ENCODE assay signal across 1 cellular context in the genomic region with DNA sequence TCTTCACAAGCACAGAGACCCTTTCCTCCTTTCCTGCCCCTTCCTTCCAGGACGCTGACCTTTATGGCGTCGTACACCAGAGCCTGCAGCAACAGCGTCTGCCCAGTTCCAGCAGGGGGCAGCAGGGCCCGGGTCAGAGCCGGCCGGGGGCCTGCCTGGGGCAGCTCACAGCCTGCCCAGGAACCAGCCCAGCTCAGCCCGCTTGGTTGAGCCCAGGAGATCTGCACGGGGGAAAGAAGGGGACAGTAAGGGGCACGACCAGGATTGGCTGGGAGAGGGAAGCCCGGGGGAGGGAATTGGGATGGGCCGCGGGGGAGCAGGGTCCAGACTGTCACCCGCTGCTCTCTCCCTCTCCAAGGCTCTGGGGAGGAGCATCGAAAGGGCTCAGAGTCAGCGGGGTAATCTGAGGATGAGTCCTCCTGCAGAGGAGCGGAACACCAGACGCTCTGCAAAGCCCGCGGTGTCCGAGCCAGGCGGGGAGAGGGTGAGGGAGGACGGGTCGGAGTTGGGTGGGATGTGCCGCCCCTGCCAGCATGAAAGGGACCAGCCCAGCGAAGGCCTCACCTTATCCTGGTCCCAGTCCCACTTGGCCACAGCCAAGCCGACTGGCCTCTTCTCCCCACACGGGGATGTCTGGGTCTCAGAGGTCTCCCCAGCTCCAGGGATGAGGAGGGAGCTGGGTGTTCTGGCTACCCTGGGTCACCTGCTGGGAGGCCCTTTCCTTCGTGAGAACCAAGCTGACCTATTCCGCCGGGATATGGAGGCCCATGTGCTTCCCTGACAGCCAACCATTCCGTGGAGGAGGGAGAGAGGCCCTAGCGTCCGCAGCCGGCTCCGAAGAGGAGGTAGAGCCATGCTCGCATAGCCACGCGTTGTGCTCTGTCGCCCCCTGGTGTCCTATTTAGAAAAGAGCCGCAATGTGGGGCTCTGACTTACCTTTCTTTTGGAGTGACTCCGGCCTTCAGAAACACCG.
TF ChIP-seq lines count a peak whose summit lies in the region.

No MANE protein-coding gene starts in this region.

TF ChIP-seq in WTC11, 78 proteins besides CTCF, POLR2A, EP300 and RAD21 (continued from another document and continues in another):
- TF ChIP-seq, protein P1, sequence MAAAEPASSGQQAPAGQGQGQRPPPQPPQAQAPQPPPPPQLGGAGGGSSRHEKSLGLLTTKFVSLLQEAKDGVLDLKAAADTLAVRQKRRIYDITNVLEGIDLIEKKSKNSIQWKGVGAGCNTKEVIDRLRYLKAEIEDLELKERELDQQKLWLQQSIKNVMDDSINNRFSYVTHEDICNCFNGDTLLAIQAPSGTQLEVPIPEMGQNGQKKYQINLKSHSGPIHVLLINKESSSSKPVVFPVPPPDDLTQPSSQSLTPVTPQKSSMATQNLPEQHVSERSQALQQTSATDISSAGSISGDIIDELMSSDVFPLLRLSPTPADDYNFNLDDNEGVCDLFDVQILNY (CRISPR knock-in tag; IDR thresholded peaks at IDR 0.05) = no peak
- TF ChIP-seq ZNF263 (CRISPR knock-in tag; IDR thresholded peaks at IDR 0.05; ENCODE audit: low read depth) = peak; percentile 69
- no peak for TF ChIP-seq ATF1 (CRISPR knock-in tag; IDR thresholded peaks at IDR 0.05)
- TF ChIP-seq ZNF671 (CRISPR knock-in tag; IDR thresholded peaks at IDR 0.05) = no peak
- TF ChIP-seq, protein P2, sequence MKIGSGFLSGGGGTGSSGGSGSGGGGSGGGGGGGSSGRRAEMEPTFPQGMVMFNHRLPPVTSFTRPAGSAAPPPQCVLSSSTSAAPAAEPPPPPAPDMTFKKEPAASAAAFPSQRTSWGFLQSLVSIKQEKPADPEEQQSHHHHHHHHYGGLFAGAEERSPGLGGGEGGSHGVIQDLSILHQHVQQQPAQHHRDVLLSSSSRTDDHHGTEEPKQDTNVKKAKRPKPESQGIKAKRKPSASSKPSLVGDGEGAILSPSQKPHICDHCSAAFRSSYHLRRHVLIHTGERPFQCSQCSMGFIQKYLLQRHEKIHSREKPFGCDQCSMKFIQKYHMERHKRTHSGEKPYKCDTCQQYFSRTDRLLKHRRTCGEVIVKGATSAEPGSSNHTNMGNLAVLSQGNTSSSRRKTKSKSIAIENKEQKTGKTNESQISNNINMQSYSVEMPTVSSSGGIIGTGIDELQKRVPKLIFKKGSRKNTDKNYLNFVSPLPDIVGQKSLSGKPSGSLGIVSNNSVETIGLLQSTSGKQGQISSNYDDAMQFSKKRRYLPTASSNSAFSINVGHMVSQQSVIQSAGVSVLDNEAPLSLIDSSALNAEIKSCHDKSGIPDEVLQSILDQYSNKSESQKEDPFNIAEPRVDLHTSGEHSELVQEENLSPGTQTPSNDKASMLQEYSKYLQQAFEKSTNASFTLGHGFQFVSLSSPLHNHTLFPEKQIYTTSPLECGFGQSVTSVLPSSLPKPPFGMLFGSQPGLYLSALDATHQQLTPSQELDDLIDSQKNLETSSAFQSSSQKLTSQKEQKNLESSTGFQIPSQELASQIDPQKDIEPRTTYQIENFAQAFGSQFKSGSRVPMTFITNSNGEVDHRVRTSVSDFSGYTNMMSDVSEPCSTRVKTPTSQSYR (CRISPR knock-in tag; IDR thresholded peaks at IDR 0.05) = no peak
- TF ChIP-seq SOX15 (CRISPR knock-in tag; IDR thresholded peaks at IDR 0.05) = no peak
- TF ChIP-seq MYBL2 (CRISPR knock-in tag; IDR thresholded peaks at IDR 0.05) = no peak
- TF ChIP-seq, protein P3, sequence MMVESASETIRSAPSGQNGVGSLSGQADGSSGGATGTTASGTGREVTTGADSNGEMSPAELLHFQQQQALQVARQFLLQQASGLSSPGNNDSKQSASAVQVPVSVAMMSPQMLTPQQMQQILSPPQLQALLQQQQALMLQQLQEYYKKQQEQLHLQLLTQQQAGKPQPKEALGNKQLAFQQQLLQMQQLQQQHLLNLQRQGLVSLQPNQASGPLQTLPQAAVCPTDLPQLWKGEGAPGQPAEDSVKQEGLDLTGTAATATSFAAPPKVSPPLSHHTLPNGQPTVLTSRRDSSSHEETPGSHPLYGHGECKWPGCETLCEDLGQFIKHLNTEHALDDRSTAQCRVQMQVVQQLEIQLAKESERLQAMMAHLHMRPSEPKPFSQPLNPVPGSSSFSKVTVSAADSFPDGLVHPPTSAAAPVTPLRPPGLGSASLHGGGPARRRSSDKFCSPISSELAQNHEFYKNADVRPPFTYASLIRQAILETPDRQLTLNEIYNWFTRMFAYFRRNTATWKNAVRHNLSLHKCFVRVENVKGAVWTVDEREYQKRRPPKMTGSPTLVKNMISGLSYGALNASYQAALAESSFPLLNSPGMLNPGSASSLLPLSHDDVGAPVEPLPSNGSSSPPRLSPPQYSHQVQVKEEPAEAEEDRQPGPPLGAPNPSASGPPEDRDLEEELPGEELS (CRISPR knock-in tag; IDR thresholded peaks at IDR 0.05) = 0 out of 2 replicates have a peak, but pooled peaks have one; percentile 50
- TF ChIP-seq, protein P4, sequence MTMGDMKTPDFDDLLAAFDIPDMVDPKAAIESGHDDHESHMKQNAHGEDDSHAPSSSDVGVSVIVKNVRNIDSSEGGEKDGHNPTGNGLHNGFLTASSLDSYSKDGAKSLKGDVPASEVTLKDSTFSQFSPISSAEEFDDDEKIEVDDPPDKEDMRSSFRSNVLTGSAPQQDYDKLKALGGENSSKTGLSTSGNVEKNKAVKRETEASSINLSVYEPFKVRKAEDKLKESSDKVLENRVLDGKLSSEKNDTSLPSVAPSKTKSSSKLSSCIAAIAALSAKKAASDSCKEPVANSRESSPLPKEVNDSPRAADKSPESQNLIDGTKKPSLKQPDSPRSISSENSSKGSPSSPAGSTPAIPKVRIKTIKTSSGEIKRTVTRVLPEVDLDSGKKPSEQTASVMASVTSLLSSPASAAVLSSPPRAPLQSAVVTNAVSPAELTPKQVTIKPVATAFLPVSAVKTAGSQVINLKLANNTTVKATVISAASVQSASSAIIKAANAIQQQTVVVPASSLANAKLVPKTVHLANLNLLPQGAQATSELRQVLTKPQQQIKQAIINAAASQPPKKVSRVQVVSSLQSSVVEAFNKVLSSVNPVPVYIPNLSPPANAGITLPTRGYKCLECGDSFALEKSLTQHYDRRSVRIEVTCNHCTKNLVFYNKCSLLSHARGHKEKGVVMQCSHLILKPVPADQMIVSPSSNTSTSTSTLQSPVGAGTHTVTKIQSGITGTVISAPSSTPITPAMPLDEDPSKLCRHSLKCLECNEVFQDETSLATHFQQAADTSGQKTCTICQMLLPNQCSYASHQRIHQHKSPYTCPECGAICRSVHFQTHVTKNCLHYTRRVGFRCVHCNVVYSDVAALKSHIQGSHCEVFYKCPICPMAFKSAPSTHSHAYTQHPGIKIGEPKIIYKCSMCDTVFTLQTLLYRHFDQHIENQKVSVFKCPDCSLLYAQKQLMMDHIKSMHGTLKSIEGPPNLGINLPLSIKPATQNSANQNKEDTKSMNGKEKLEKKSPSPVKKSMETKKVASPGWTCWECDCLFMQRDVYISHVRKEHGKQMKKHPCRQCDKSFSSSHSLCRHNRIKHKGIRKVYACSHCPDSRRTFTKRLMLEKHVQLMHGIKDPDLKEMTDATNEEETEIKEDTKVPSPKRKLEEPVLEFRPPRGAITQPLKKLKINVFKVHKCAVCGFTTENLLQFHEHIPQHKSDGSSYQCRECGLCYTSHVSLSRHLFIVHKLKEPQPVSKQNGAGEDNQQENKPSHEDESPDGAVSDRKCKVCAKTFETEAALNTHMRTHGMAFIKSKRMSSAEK (CRISPR knock-in tag; IDR thresholded peaks at IDR 0.05; ENCODE audit: borderline replicate concordance) = no peak
- TF ChIP-seq, protein P5, sequence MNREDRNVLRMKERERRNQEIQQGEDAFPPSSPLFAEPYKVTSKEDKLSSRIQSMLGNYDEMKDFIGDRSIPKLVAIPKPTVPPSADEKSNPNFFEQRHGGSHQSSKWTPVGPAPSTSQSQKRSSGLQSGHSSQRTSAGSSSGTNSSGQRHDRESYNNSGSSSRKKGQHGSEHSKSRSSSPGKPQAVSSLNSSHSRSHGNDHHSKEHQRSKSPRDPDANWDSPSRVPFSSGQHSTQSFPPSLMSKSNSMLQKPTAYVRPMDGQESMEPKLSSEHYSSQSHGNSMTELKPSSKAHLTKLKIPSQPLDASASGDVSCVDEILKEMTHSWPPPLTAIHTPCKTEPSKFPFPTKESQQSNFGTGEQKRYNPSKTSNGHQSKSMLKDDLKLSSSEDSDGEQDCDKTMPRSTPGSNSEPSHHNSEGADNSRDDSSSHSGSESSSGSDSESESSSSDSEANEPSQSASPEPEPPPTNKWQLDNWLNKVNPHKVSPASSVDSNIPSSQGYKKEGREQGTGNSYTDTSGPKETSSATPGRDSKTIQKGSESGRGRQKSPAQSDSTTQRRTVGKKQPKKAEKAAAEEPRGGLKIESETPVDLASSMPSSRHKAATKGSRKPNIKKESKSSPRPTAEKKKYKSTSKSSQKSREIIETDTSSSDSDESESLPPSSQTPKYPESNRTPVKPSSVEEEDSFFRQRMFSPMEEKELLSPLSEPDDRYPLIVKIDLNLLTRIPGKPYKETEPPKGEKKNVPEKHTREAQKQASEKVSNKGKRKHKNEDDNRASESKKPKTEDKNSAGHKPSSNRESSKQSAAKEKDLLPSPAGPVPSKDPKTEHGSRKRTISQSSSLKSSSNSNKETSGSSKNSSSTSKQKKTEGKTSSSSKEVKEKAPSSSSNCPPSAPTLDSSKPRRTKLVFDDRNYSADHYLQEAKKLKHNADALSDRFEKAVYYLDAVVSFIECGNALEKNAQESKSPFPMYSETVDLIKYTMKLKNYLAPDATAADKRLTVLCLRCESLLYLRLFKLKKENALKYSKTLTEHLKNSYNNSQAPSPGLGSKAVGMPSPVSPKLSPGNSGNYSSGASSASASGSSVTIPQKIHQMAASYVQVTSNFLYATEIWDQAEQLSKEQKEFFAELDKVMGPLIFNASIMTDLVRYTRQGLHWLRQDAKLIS (CRISPR knock-in tag; IDR thresholded peaks at IDR 0.05; ENCODE audit: borderline replicate concordance) = no peak
- TF ChIP-seq, protein P6, sequence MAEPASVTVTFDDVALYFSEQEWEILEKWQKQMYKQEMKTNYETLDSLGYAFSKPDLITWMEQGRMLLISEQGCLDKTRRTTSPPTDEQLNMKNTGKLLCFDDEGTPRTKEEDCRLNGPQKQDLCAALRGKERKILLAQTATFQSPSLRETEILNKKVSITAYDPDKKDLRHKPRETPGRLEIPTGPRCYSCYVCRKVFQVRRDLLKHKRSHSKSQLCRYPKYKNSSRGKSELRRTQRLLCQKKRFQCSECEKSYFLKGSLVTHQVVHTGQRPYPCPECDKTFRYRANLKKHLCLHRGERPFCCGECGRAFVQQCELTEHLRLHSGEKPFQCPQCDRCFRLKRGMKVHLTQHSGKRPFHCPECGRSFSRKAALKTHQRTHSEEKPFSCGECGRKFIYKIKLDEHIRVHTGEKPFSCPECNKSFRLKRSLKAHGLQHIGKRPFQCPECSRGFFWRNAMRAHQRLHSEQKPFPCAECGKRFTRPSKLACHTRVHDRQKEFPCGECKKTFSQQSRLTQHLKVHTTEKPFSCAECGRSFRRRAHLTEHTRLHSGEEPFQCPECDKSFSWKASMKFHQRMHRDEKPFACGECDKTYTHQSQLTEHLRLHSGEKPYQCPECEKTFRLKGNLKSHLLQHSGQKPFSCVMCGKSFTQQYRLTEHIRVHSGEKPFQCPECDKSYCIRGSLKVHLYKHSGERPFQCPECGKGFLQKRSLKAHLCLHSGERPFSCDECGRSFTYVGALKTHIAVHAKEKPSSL (CRISPR knock-in tag; conservative IDR thresholded peaks at IDR 0.05) = no peak
- TF ChIP-seq GRHL2 (CRISPR knock-in tag; IDR thresholded peaks at IDR 0.05; ENCODE audit: insufficient replicate concordance, severe bottlenecking) = no peak
- TF ChIP-seq SP1 (CRISPR knock-in tag; conservative IDR thresholded peaks at IDR 0.05) = 0 out of 2 replicates have a peak, but pooled peaks have one; percentile 27
- TF ChIP-seq ELF4 (CRISPR knock-in tag; IDR thresholded peaks at IDR 0.05; ENCODE audit: low read depth) = no peak
- TF ChIP-seq, protein P7, sequence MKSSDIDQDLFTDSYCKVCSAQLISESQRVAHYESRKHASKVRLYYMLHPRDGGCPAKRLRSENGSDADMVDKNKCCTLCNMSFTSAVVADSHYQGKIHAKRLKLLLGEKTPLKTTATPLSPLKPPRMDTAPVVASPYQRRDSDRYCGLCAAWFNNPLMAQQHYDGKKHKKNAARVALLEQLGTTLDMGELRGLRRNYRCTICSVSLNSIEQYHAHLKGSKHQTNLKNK (CRISPR knock-in tag; IDR thresholded peaks at IDR 0.05) = no peak
- TF ChIP-seq CBFB (CRISPR knock-in tag; IDR thresholded peaks at IDR 0.05; ENCODE audit: low read depth) = no peak
- TF ChIP-seq GTF2I (CRISPR knock-in tag; conservative IDR thresholded peaks at IDR 0.05) = no peak
- TF ChIP-seq NFYB (CRISPR knock-in tag; conservative IDR thresholded peaks at IDR 0.05; ENCODE audit: low read depth) = no peak
- no peak for TF ChIP-seq FOXJ3 (CRISPR knock-in tag; IDR thresholded peaks at IDR 0.05; ENCODE audit: borderline replicate concordance)
- TF ChIP-seq, protein P8, sequence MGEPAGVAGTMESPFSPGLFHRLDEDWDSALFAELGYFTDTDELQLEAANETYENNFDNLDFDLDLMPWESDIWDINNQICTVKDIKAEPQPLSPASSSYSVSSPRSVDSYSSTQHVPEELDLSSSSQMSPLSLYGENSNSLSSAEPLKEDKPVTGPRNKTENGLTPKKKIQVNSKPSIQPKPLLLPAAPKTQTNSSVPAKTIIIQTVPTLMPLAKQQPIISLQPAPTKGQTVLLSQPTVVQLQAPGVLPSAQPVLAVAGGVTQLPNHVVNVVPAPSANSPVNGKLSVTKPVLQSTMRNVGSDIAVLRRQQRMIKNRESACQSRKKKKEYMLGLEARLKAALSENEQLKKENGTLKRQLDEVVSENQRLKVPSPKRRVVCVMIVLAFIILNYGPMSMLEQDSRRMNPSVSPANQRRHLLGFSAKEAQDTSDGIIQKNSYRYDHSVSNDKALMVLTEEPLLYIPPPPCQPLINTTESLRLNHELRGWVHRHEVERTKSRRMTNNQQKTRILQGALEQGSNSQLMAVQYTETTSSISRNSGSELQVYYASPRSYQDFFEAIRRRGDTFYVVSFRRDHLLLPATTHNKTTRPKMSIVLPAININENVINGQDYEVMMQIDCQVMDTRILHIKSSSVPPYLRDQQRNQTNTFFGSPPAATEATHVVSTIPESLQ (CRISPR knock-in tag; IDR thresholded peaks at IDR 0.05) = no peak
- TF ChIP-seq ETV6 (CRISPR knock-in tag; IDR thresholded peaks at IDR 0.05) = peak; percentile 72; the same call in 1 of the 2 replicates
- no peak for TF ChIP-seq ZNF416 (CRISPR knock-in tag; IDR thresholded peaks at IDR 0.05)
- no peak; the same call in 1 of the 2 replicates for TF ChIP-seq RELA (CRISPR knock-in tag; IDR thresholded peaks at IDR 0.05; ENCODE audit: borderline replicate concordance)
- TF ChIP-seq ZNF138 (CRISPR knock-in tag; conservative IDR thresholded peaks at IDR 0.05) = no peak
- no peak for TF ChIP-seq ZNF396 (CRISPR knock-in tag; IDR thresholded peaks at IDR 0.05; ENCODE audit: borderline replicate concordance)
- TF ChIP-seq, protein P9, sequence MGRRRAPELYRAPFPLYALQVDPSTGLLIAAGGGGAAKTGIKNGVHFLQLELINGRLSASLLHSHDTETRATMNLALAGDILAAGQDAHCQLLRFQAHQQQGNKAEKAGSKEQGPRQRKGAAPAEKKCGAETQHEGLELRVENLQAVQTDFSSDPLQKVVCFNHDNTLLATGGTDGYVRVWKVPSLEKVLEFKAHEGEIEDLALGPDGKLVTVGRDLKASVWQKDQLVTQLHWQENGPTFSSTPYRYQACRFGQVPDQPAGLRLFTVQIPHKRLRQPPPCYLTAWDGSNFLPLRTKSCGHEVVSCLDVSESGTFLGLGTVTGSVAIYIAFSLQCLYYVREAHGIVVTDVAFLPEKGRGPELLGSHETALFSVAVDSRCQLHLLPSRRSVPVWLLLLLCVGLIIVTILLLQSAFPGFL (CRISPR knock-in tag; IDR thresholded peaks at IDR 0.05; ENCODE audit: borderline replicate concordance) = no peak
- TF ChIP-seq IRF2 (CRISPR knock-in tag; IDR thresholded peaks at IDR 0.05; ENCODE audit: borderline replicate concordance, low read depth) = no peak
- TF ChIP-seq, protein P10, sequence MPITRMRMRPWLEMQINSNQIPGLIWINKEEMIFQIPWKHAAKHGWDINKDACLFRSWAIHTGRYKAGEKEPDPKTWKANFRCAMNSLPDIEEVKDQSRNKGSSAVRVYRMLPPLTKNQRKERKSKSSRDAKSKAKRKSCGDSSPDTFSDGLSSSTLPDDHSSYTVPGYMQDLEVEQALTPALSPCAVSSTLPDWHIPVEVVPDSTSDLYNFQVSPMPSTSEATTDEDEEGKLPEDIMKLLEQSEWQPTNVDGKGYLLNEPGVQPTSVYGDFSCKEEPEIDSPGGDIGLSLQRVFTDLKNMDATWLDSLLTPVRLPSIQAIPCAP (CRISPR knock-in tag; IDR thresholded peaks at IDR 0.05) = no peak
- no peak for TF ChIP-seq GABPB1 (CRISPR knock-in tag; IDR thresholded peaks at IDR 0.05)
